ENCODE assay signal across 24 cellular contexts in the genomic region with DNA sequence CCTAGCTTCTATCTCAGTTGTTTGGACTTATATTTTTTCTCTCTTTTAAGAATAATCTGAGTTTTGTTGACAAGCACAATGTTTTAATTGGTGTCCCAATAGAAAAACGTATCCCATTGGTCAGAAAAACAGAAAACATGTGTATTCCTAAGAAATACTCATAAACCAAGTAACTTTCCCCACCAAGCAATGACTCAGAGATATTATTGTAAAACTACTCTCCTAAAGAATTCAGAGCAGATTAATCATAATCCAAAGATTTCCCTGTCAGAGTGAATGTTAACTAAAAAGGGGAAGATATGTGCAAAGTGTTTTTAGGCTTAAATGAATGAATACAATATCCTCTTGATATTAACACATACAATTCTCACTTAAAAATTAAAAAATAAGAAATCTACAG. TPM values are rescaled to one million over a fixed set of nuclear protein-coding genes. Genes with fewer than 3 reads are reported as not detected.
DNase-seq lines count a peak whose midpoint lies in the region; ATAC-seq and TF ChIP-seq lines count a peak whose summit lies in the region.
"Had no signal": no experiment of that assay in that cellular context is flagged by ENCODE, and none has a peak within 500 bp of the region (broad histone marks: within the 10 kb centered on the region; RNA-seq: fewer than 3 reads in every experiment).

No MANE protein-coding gene starts in this region.

- no TSS peak for BruUV-seq in MCF 10A (replicated peaks; lab: Mats Ljungman, UMichigan)

- H3K4me1 ChIP-seq in breast epithelium (no peaks in the 10 kb centered on the region), RWPE2 (ENCODE audit: insufficient read depth, poor library complexity, severe bottlenecking) (peaks cover 9% of the 10 kb centered on the region)
- H3K4me1 ChIP-seq: BLaER1, heart right ventricle, upper lobe of left lung had no signal

- H3K27ac ChIP-seq in breast epithelium (no peak overlapping the region), RWPE2 (ENCODE audit: poor library complexity, severe bottlenecking) (peak overlapping the region; percentile 50)
- H3K27ac ChIP-seq: 22Rv1, BLaER1, heart right ventricle, skin epidermis, upper lobe of left lung had no signal

- CTCF ChIA-PET in MCF 10A (lab: Yijun Ruan, JAX) = interaction anchor here (1.0 kb wide), 1 partner anchor 16 kb away, joined by 3 read pairs; no protein-coding TSS in a partner anchor

- H3K9me3 ChIP-seq in breast epithelium (no peaks in the 10 kb centered on the region), RWPE2 (ENCODE audit: severe bottlenecking) (no peaks in the 10 kb centered on the region)
- H3K9me3 ChIP-seq: BLaER1, heart right ventricle, upper lobe of left lung had no signal

- no peaks in the 10 kb centered on the region for H3K27me3 ChIP-seq in breast epithelium
- no peaks in the 10 kb centered on the region for H3K27me3 ChIP-seq in RWPE2 (ENCODE audit: insufficient read depth, poor library complexity, severe bottlenecking)
- H3K27me3 ChIP-seq: BLaER1, upper lobe of left lung had no signal

- DNase-seq in MCF 10A (ENCODE audit: unreplicated experiment) = peak; percentile 34
- no peak for DNase-seq in breast epithelium (ENCODE audit: low spot score in 2 of 2)
- no peak for DNase-seq in RWPE2 (ENCODE audit: low spot score)
- peak; percentile 39 for DNase-seq in fibroblast of pulmonary artery (ENCODE audit: low read depth)
- no peak for DNase-seq in hippocampal formation (lab: John Stamatoyannopoulos, UW)
- DNase-seq in effector memory CD8-positive, alpha-beta T cell = no peak
- DNase-seq: activated CD4-positive, alpha-beta T cell treated with anti-CD3 and anti-CD28 coated beads for 36 hours; activated CD8-positive, alpha-beta memory T cell treated with anti-CD3 and anti-CD28 coated beads, Interleukin-2, amount 10 ng/mL, durations not matched to agents 7 days and 5 days; central memory CD4-positive, alpha-beta T cell; heart right ventricle; KBM-7; NCI-H187 treated with DMSO at 0.1 percent for 48 hours; stimulated activated CD4-positive, alpha-beta T cell treated with anti-CD3 and anti-CD28 coated beads, Interleukin-2, amount 100 ng/mL, for 48 hours; stimulated activated naive CD8-positive, alpha-beta T cell treated with anti-CD3 and anti-CD28 coated beads, Interleukin-15, amount 100 ng/mL, for 72 hours; upper lobe of left lung had no signal

- no peaks in the 10 kb centered on the region for H3K36me3 Mint-ChIP-seq in MCF 10A (ENCODE audit: insufficient read depth, unreplicated experiment)
- no peaks in the 10 kb centered on the region for H3K36me3 Mint-ChIP-seq in effector memory CD8-positive, alpha-beta T cell (ENCODE audit: insufficient read depth)
- H3K36me3 Mint-ChIP-seq: activated CD8-positive, alpha-beta memory T cell treated with anti-CD3 and anti-CD28 coated beads, Interleukin-2, amount 10 ng/mL, durations not matched to agents 7 days and 5 days; natural killer cell treated with Interleukin-12 subunit alpha and Interleukin-12 subunit beta and Interleukin-15 and Interleukin-18, amount 100 ng/mL, for 72 hours had no signal

- no peak for TF ChIP-seq POLR2A in breast epithelium (IDR thresholded peaks at IDR 0.05)

- peak; percentile 84 for ATAC-seq in RWPE2 (ENCODE audit: low read depth)
- ATAC-seq in HG03571 (IDR thresholded peaks at IDR 0.05; ENCODE audit: unreplicated experiment) = no peak
- no peak for ATAC-seq in HG03108 (IDR thresholded peaks at IDR 0.05; ENCODE audit: unreplicated experiment)
- no peak for ATAC-seq in effector memory CD8-positive, alpha-beta T cell (replicated peaks)
- ATAC-seq: activated CD4-positive, alpha-beta T cell treated with anti-CD3 and anti-CD28 coated beads for 36 hours; activated CD8-positive, alpha-beta memory T cell treated with anti-CD3 and anti-CD28 coated beads, Interleukin-2, amount 10 ng/mL, durations not matched to agents 7 days and 5 days; activated T-helper 17 cell treated with anti-CD3 and anti-CD28 coated beads, Interleukin-2, amount 50 U/mL, for 72 hours; esophagus mucosa; heart right ventricle; natural killer cell treated with Interleukin-12 subunit alpha and Interleukin-12 subunit beta and Interleukin-15 and Interleukin-18, amount 100 ng/mL, for 72 hours; stimulated activated naive CD8-positive, alpha-beta T cell treated with anti-CD3 and anti-CD28 coated beads, Interleukin-15, amount 100 ng/mL, for 72 hours had no signal

- no peaks in the 10 kb centered on the region for H3K27me3 Mint-ChIP-seq in MCF 10A (ENCODE audit: insufficient read depth, unreplicated experiment)
- no peaks in the 10 kb centered on the region for H3K27me3 Mint-ChIP-seq in effector memory CD8-positive, alpha-beta T cell
- H3K27me3 Mint-ChIP-seq: activated CD4-positive, alpha-beta T cell treated with anti-CD3 and anti-CD28 coated beads for 36 hours; activated CD8-positive, alpha-beta memory T cell treated with anti-CD3 and anti-CD28 coated beads, Interleukin-2, amount 10 ng/mL, durations not matched to agents 7 days and 5 days; activated T-helper 17 cell treated with anti-CD3 and anti-CD28 coated beads, Interleukin-2, amount 50 U/mL, for 72 hours; natural killer cell treated with Interleukin-12 subunit alpha and Interleukin-12 subunit beta and Interleukin-15 and Interleukin-18, amount 100 ng/mL, for 72 hours; progenitor cell of endocrine pancreas; stimulated activated naive CD8-positive, alpha-beta T cell treated with anti-CD3 and anti-CD28 coated beads, Interleukin-15, amount 100 ng/mL, for 72 hours had no signal

- intact Hi-C loops in MCF 10A (cut with micrococcal nuclease) (no loop called here), breast epithelium (cut with DNase I; ENCODE audit: low total_unique reads) (no loop called here)

- POLR2A ChIA-PET in MCF 10A (lab: Yijun Ruan, JAX) = no interaction called here

- H3K9me3 Mint-ChIP-seq in MCF 10A (ENCODE audit: unreplicated experiment) = peaks cover 9% of the 10 kb centered on the region
- H3K9me3 Mint-ChIP-seq in effector memory CD8-positive, alpha-beta T cell = peaks cover under 1 to 3% of the 10 kb centered on the region in 2 donors

- H3K4me3 Mint-ChIP-seq in MCF 10A (ENCODE audit: unreplicated experiment) = no peak overlapping the region
- H3K4me3 Mint-ChIP-seq in effector memory CD8-positive, alpha-beta T cell = no peak overlapping the region
- H3K4me3 Mint-ChIP-seq: activated CD4-positive, alpha-beta T cell treated with anti-CD3 and anti-CD28 coated beads for 36 hours; activated CD8-positive, alpha-beta memory T cell treated with anti-CD3 and anti-CD28 coated beads, Interleukin-2, amount 10 ng/mL, durations not matched to agents 7 days and 5 days; activated T-helper 17 cell treated with anti-CD3 and anti-CD28 coated beads, Interleukin-2, amount 50 U/mL, for 72 hours; natural killer cell treated with Interleukin-12 subunit alpha and Interleukin-12 subunit beta and Interleukin-15 and Interleukin-18, amount 100 ng/mL, for 72 hours; stimulated activated naive CD8-positive, alpha-beta T cell treated with anti-CD3 and anti-CD28 coated beads, Interleukin-15, amount 100 ng/mL, for 72 hours had no signal

- peak overlapping the region; percentile 59 for H3K27ac Mint-ChIP-seq in MCF 10A (ENCODE audit: low read depth, unreplicated experiment)
- H3K27ac Mint-ChIP-seq in effector memory CD8-positive, alpha-beta T cell = no peak overlapping the region
- H3K27ac Mint-ChIP-seq: activated CD4-positive, alpha-beta T cell treated with anti-CD3 and anti-CD28 coated beads for 36 hours; activated CD8-positive, alpha-beta memory T cell treated with anti-CD3 and anti-CD28 coated beads, Interleukin-2, amount 10 ng/mL, durations not matched to agents 7 days and 5 days; activated T-helper 17 cell treated with anti-CD3 and anti-CD28 coated beads, Interleukin-2, amount 50 U/mL, for 72 hours; natural killer cell treated with Interleukin-12 subunit alpha and Interleukin-12 subunit beta and Interleukin-15 and Interleukin-18, amount 100 ng/mL, for 72 hours; progenitor cell of endocrine pancreas; stimulated activated naive CD8-positive, alpha-beta T cell treated with anti-CD3 and anti-CD28 coated beads, Interleukin-15, amount 100 ng/mL, for 72 hours had no signal

- H3K4me3 ChIP-seq in breast epithelium (no peak overlapping the region), RWPE2 (ENCODE audit: severe bottlenecking) (no peak overlapping the region), fibroblast of pulmonary artery (replicated peaks; ENCODE audit: low read depth, low read length) (no peak overlapping the region)
- H3K4me3 ChIP-seq: BLaER1, heart right ventricle, skin epidermis, upper lobe of left lung had no signal

- no peaks in the 10 kb centered on the region for H3K36me3 ChIP-seq in breast epithelium
- no peaks in the 10 kb centered on the region for H3K36me3 ChIP-seq in RWPE2 (ENCODE audit: low read depth)
- H3K36me3 ChIP-seq: BLaER1, heart right ventricle, upper lobe of left lung had no signal

- H3K4me1 Mint-ChIP-seq in MCF 10A (ENCODE audit: insufficient read depth, unreplicated experiment) = peaks cover 11% of the 10 kb centered on the region
- no peaks in the 10 kb centered on the region for H3K4me1 Mint-ChIP-seq in effector memory CD8-positive, alpha-beta T cell (ENCODE audit: low read depth in 2 of 2)
- H3K4me1 Mint-ChIP-seq: activated CD4-positive, alpha-beta T cell treated with anti-CD3 and anti-CD28 coated beads for 36 hours; activated CD8-positive, alpha-beta memory T cell treated with anti-CD3 and anti-CD28 coated beads, Interleukin-2, amount 10 ng/mL, durations not matched to agents 7 days and 5 days; activated T-helper 17 cell treated with anti-CD3 and anti-CD28 coated beads, Interleukin-2, amount 50 U/mL, for 72 hours; stimulated activated naive CD8-positive, alpha-beta T cell treated with anti-CD3 and anti-CD28 coated beads, Interleukin-15, amount 100 ng/mL, for 72 hours had no signal

- TF ChIP-seq CTCF in MCF 10A (IDR thresholded peaks at IDR 0.05; ENCODE audit: unreplicated experiment) (no peak), breast epithelium (IDR thresholded peaks at IDR 0.05) (no peak), RWPE2 (IDR thresholded peaks at IDR 0.05; ENCODE audit: poor library complexity, severe bottlenecking) (no peak), fibroblast of pulmonary artery (IDR thresholded peaks at IDR 0.05; ENCODE audit: low read length, missing control alignments) (no peak)

RNA-seq across cellular contexts. Expression of gene MBL2, which starts 29.4 kb away (rescaled TPM):
- total RNA-seq in MCF 10A (2022) = not detected in 2 replicates
- total RNA-seq in breast epithelium = not detected
- total RNA-seq: activated CD4-positive, alpha-beta T cell treated with anti-CD3 and anti-CD28 coated beads for 36 hours; activated CD8-positive, alpha-beta memory T cell treated with anti-CD3 and anti-CD28 coated beads, Interleukin-2, amount 10 ng/mL, durations not matched to agents 7 days and 5 days; activated T-helper 17 cell treated with anti-CD3 and anti-CD28 coated beads, Interleukin-2, amount 50 U/mL, for 72 hours; esophagus mucosa; heart right ventricle; natural killer cell treated with Interleukin-12 subunit alpha and Interleukin-12 subunit beta and Interleukin-15 and Interleukin-18, amount 100 ng/mL, for 72 hours; progenitor cell of endocrine pancreas had no signal

Comparison
In these comparisons a context has a peak if more than half of its experiments do, and no peak if none do; other contexts are left out.
1. DNase-seq: peak in MCF 10A (single experiment) and fibroblast of pulmonary artery (single experiment); none in breast epithelium (0 of 2), RWPE2 (single experiment), hippocampal formation (0 of 2) and effector memory CD8-positive, alpha-beta T cell (0 of 3).